ENCODE assay signal across 22 cellular contexts in the genomic region with DNA sequence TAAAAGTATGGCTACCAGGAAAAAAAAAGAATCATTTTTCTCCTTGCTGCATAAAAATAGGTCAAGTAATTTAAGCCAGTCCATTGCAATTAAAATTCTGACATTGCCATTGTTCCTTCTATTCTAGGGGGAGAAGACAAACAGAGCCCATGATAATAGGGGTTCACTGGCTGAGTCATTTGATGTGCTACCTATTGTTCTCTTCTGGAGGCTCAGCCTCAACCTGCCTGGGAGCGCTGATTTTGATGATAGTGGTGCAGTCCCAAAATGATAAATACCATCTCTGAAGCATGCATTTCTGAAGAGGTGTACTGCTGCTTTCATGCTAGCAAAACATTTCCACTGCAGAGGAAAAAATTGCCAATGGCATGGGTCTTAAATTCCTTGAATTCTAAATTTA. TPM values are rescaled to one million over a fixed set of nuclear protein-coding genes. Genes with fewer than 3 reads are reported as not detected.
DNase-seq lines count a peak whose midpoint lies in the region; ATAC-seq, FAIRE-seq and TF ChIP-seq lines count a peak whose summit lies in the region.
"Had no signal": no experiment of that assay in that cellular context is flagged by ENCODE, and none has a peak within 500 bp of the region (broad histone marks: within the 10 kb centered on the region; RNA-seq: fewer than 3 reads in every experiment).

No MANE protein-coding gene starts in this region.

- ATAC-seq in HG03045 (IDR thresholded peaks at IDR 0.05; ENCODE audit: unreplicated experiment) (no peak), HG03159 (IDR thresholded peaks at IDR 0.05; ENCODE audit: unreplicated experiment) (no peak)
- ATAC-seq: left lobe of liver had no signal

- no peak overlapping the region for H3K14ac ChIP-seq in H1 (ENCODE audit: insufficient read length)

- H3K23me2 ChIP-seq in H1 (ENCODE audit: low read depth, low read length) = peaks cover 3% of the 10 kb centered on the region; the same call in 1 of the 2 replicates

- H3K9me3 Mint-ChIP-seq in Caco-2 (ENCODE audit: unreplicated experiment) (no peaks in the 10 kb centered on the region), nephron (no peaks in the 10 kb centered on the region)
- H3K9me3 Mint-ChIP-seq: activated naive CD4-positive, alpha-beta T cell treated with anti-CD3 and anti-CD28 coated beads for 36 hours; activated T-cell treated with anti-CD3 and anti-CD28 coated beads, Interleukin-2, amount 50 U/mL, for 24 hours had no signal

- H3K4me1 Mint-ChIP-seq in Caco-2 (ENCODE audit: low read depth, unreplicated experiment) (peaks cover 22% of the 10 kb centered on the region), nephron (peaks cover 49% of the 10 kb centered on the region)

- H3K27ac ChIP-seq in KMS-11 (peak overlapping the region; percentile 74; the same call in 1 of the 2 replicates), H1 (ENCODE audit: low read depth, low read length) (no peak overlapping the region)
- H3K27ac ChIP-seq: ovary, RWPE1 had no signal

- no peak overlapping the region for H4K91ac ChIP-seq in H1 (replicated peaks; ENCODE audit: insufficient read length, low read length)

- no peak overlapping the region for H2BK120ac ChIP-seq in H1 (replicated peaks; ENCODE audit: low read depth, low read length)

- H2BK15ac ChIP-seq in H1 (ENCODE audit: low read length) = no peak overlapping the region

- TF ChIP-seq POLR2A in H1 (IDR thresholded peaks at IDR 0.05; ENCODE audit: control extremely low read depth in 1 of 2, low read depth in 2 of 2, low read length in 2 of 2) = no peak

- H3K4me3 ChIP-seq in Caco-2 (ENCODE audit: low read depth, low read length) (no peak overlapping the region), KMS-11 (IDR thresholded peaks at IDR 0.05; ENCODE audit: insufficient read depth, low read depth, low read length) (no peak overlapping the region), H1 (ENCODE audit: extremely low read depth in 1 of 4, insufficient read depth in 2 of 4, low read depth in 3 of 4, low read length in 4 of 4) (peak overlapping the region in 2 of 4 experiments; percentile 2 to 96; a peak in 4 of 8 replicates)
- H3K4me3 ChIP-seq: ovary, uterus had no signal

- H2BK5ac ChIP-seq in H1 (ENCODE audit: low read depth, low read length) = 0 out of 2 replicates have a peak overlapping the region, but pooled peaks have one; percentile 48

- no peak for TF ChIP-seq CTCF in Caco-2 (IDR thresholded peaks at IDR 0.05; ENCODE audit: insufficient read depth in 1 of 2, low read depth in 1 of 2, low read length in 1 of 2, severe bottlenecking in 1 of 2, unreplicated experiment in 1 of 2)
- TF ChIP-seq CTCF in KMS-11 (conservative IDR thresholded peaks at IDR 0.05; ENCODE audit: low read depth, low read length) = no peak
- no peak for TF ChIP-seq CTCF in H1 (IDR thresholded peaks at IDR 0.05; ENCODE audit: control extremely low read depth in 1 of 3, insufficient read depth in 1 of 3, low read depth in 1 of 3, low read length in 3 of 3)
- no peak for TF ChIP-seq CTCF in nephron (IDR thresholded peaks at IDR 0.05; ENCODE audit: unreplicated experiment in 3 of 3)

- H3K27me3 ChIP-seq in Caco-2 (replicated peaks; ENCODE audit: control insufficient read depth, insufficient read depth, low read length) (no peaks in the 10 kb centered on the region), KMS-11 (ENCODE audit: insufficient read depth, low read depth) (no peaks in the 10 kb centered on the region), H1 (replicated peaks in 1 of 4; ENCODE audit: control insufficient read depth in 3 of 4, extremely low read depth in 1 of 4, insufficient read depth in 3 of 4, low read length in 3 of 4) (no peaks in the 10 kb centered on the region)
- H3K27me3 ChIP-seq: ovary, uterus had no signal

- peaks cover 37% of the 10 kb centered on the region for H3K36me3 Mint-ChIP-seq in Caco-2 (ENCODE audit: insufficient read depth, unreplicated experiment)
- H3K36me3 Mint-ChIP-seq in nephron (ENCODE audit: low read depth) = peaks cover 32% of the 10 kb centered on the region

- CTCF ChIA-PET in Caco-2 (lab: Charles Lee) = no interaction called here
- CTCF ChIA-PET in H1 (lab: Charles Lee; ENCODE audit: partially characterized antibody) = interaction anchor here (1.6 kb wide), 1 partner anchor 118 kb away, joined by 3 read pairs; no protein-coding TSS in a partner anchor

- no peak overlapping the region for H2AFZ ChIP-seq in KMS-11 (ENCODE audit: low read depth)
- H2AFZ ChIP-seq in H1 (ENCODE audit: low read length) = no peak overlapping the region

- H3K56ac ChIP-seq in H1 (replicated peaks; ENCODE audit: insufficient read length, low read depth, low read length) = no peak overlapping the region

- H3K27ac Mint-ChIP-seq in Caco-2 (ENCODE audit: unreplicated experiment) (no peak overlapping the region), nephron (peak overlapping the region in 2 of 3 experiments; percentile 71 to 94)
- H3K27ac Mint-ChIP-seq: activated naive CD4-positive, alpha-beta T cell treated with anti-CD3 and anti-CD28 coated beads for 36 hours; activated T-cell treated with anti-CD3 and anti-CD28 coated beads, Interleukin-2, amount 50 U/mL, for 24 hours had no signal

- no peaks in the 10 kb centered on the region; the same call in 1 of the 2 replicates for H3K79me1 ChIP-seq in H1 (ENCODE audit: low read depth, low read length)

- DNase-seq in Caco-2 (no peak), H1 (ENCODE audit: low read depth in 1 of 2, low spot score in 2 of 2) (no peak), NCI-H82 (lab: John Stamatoyannopoulos, UW) (no peak), NCI-H2196 treated with DMSO at 0.1 percent for 48 hours (lab: John Stamatoyannopoulos, UW; ENCODE audit: unreplicated experiment) (no peak)
- DNase-seq: activated CD4-positive, alpha-beta T cell treated with anti-CD3 and anti-CD28 coated beads, Interleukin-2, amount 50 U/mL, for 48 hours; activated naive CD4-positive, alpha-beta T cell treated with anti-CD3 and anti-CD28 coated beads for 36 hours; activated T-cell treated with anti-CD3 and anti-CD28 coated beads, Interleukin-2, amount 50 U/mL, for 24 hours; COR-L47; cortex of kidney; foreskin melanocyte; NCI-H226; NK-92 treated with Interleukin-12 subunit alpha and Interleukin-12 subunit beta, amount 100 ng/mL, for 24 hours; ovary; stimulated activated CD4-positive, alpha-beta T cell treated with anti-CD3 and anti-CD28 coated beads, Interleukin-4, amount 100 ng/mL, for 1 hour; uterus had no signal

- 0% methylated on average over 1 of the region's 1 CpG; no CpG with 5 or more reads in 1 of the 2 experiments for WGBS in H1 (ENCODE audit: extremely low coverage in 1 of 2, insufficient coverage in 1 of 2, insufficient read length in 1 of 2, insufficient replicate concordance in 2 of 2, low coverage in 1 of 2, low lambda C conversion rate in 2 of 2, missing lambda C conversion rate in 1 of 2), 2 experiments

- no peak overlapping the region for H2AK5ac ChIP-seq in H1 (ENCODE audit: low read depth, low read length)

- TF ChIP-seq RAD21 in H1 (IDR thresholded peaks at IDR 0.05 in 1 of 2, conservative IDR thresholded peaks at IDR 0.05 in 1 of 2; ENCODE audit: low read depth in 2 of 2, low read length in 2 of 2) = no peak

- H4K20me1 ChIP-seq in KMS-11 (ENCODE audit: insufficient read depth) = peaks cover 7% of the 10 kb centered on the region
- H4K20me1 ChIP-seq in H1 (replicated peaks in 1 of 2; ENCODE audit: control insufficient read depth in 1 of 2, insufficient read depth in 2 of 2, low read length in 2 of 2) = peaks cover 6 to 7% of the 10 kb centered on the region in 2 experiments

- POLR2A ChIA-PET in Caco-2 (lab: Charles Lee) = no interaction called here
- POLR2A ChIA-PET in H1 (lab: Charles Lee; ENCODE audit: partially characterized antibody) = no interaction called here

- H3K18ac ChIP-seq in H1 (ENCODE audit: extremely low read depth, low read length) = no peak overlapping the region; the same call in 1 of the 2 replicates

- H3K4me3 Mint-ChIP-seq in Caco-2 (ENCODE audit: unreplicated experiment) (peak overlapping the region; percentile 48), nephron (no peak overlapping the region)
- H3K4me3 Mint-ChIP-seq: activated T-cell treated with anti-CD3 and anti-CD28 coated beads, Interleukin-2, amount 50 U/mL, for 24 hours had no signal

- H3K27me3 Mint-ChIP-seq in Caco-2 (ENCODE audit: insufficient read depth, unreplicated experiment) = no peaks in the 10 kb centered on the region
- no peaks in the 10 kb centered on the region for H3K27me3 Mint-ChIP-seq in nephron (ENCODE audit: low read depth)
- H3K27me3 Mint-ChIP-seq: activated T-cell treated with anti-CD3 and anti-CD28 coated beads, Interleukin-2, amount 50 U/mL, for 24 hours had no signal

- H3K4me1 ChIP-seq in Caco-2 (peaks cover 45% of the 10 kb centered on the region), KMS-11 (ENCODE audit: low read depth, poor library complexity, severe bottlenecking) (peaks cover 49% of the 10 kb centered on the region), H1 (replicated peaks in 1 of 4; ENCODE audit: control insufficient read depth in 3 of 4, insufficient read depth in 4 of 4, low read length in 3 of 4) (peaks cover 2 to 33% (median 22%) of the 10 kb centered on the region in 4 experiments; a peak in 5 of 7 replicates)

- H3K36me3 ChIP-seq in Caco-2 (ENCODE audit: control insufficient read depth, insufficient read depth, low read length) (peaks cover 3% of the 10 kb centered on the region; the same call in 1 of the 2 replicates), KMS-11 (ENCODE audit: insufficient read depth) (no peaks in the 10 kb centered on the region), H1 (ENCODE audit: control insufficient read depth in 2 of 4, insufficient read depth in 4 of 4, low read length in 3 of 4) (peaks cover 3 to 32% (median 10%) of the 10 kb centered on the region in 4 experiments; a peak in 5 of 8 replicates)
- H3K36me3 ChIP-seq: ovary, uterus had no signal

- TF ChIP-seq EP300 in H1 (IDR thresholded peaks at IDR 0.05; ENCODE audit: borderline replicate concordance in 1 of 2, low read depth in 2 of 2, low read length in 2 of 2) = no peak

- intact Hi-C loops in Caco-2 (cut with micrococcal nuclease; ENCODE audit: unreplicated experiment) = loop anchor here (1.0 to 2.0 kb wide), 3 partner anchors 149 to 628 kb away; no protein-coding TSS in a partner anchor

- H2BK20ac ChIP-seq in H1 (ENCODE audit: low read length) = no peak overlapping the region

- H3K4me2 ChIP-seq in KMS-11 = peak overlapping the region; percentile 72; the same call in 1 of the 2 replicates
- peak overlapping the region; percentile 59 to 92 for H3K4me2 ChIP-seq in H1 (ENCODE audit: insufficient read depth in 1 of 2, low read depth in 2 of 2, low read length in 2 of 2)

- no peak overlapping the region for H4K8ac ChIP-seq in H1 (ENCODE audit: extremely low read depth, insufficient read depth, low read length)

- no peak overlapping the region for H2BK12ac ChIP-seq in H1 (ENCODE audit: low read depth, low read length)

- H3K9ac ChIP-seq in KMS-11 (no peak overlapping the region), H1 (replicated peaks in 1 of 4; ENCODE audit: extremely low read depth in 1 of 4, low read depth in 3 of 4, low read length in 3 of 4) (no peak overlapping the region)

- no peaks in the 10 kb centered on the region for H3K9me3 ChIP-seq in Caco-2
- no peaks in the 10 kb centered on the region for H3K9me3 ChIP-seq in H1 (ENCODE audit: insufficient read depth in 2 of 2, low read depth in 1 of 2, low read length in 1 of 2)
- H3K9me3 ChIP-seq: uterus had no signal

- FAIRE-seq in H1 (lab: Jason Lieb, UNC) = peak; percentile 32
- FAIRE-seq: H54 had no signal

- no peak overlapping the region for H3K4ac ChIP-seq in H1 (replicated peaks; ENCODE audit: insufficient read length, low read depth, low read length)

- peaks cover 30% of the 10 kb centered on the region for H3K79me2 ChIP-seq in KMS-11 (ENCODE audit: insufficient read depth, low read depth)
- H3K79me2 ChIP-seq in H1 (ENCODE audit: control insufficient read depth in 1 of 2, insufficient read depth in 2 of 2, low read length in 2 of 2) = peaks cover 8 to 26% of the 10 kb centered on the region in 2 experiments; a peak in 3 of 4 replicates

- BruUV-seq in Caco-2 (replicated peaks; lab: Mats Ljungman, UMichigan) = no TSS peak

- H4K5ac ChIP-seq in H1 (ENCODE audit: insufficient read length, low read depth, low read length) = peak overlapping the region; percentile 94

- H3K23ac ChIP-seq in H1 (ENCODE audit: insufficient read length) = no peak overlapping the region

RNA-seq across cellular contexts. Expression of a gene that starts 5.8 kb away (rescaled TPM):
- total RNA-seq in Caco-2 (2022) = 78.0 and 78.6 TPM in 2 replicates
- 89.1 and 97.1 TPM in 2 replicates for total RNA-seq in H1 (2021; fragmentation: NEBNext Ultra II Directional; extraction: Animal tissue kit (Norgen Biotek cat#: 25700))
- polyA plus RNA-seq in H1 (2011; rRNA removed) = 115 and 179 TPM in 2 replicates
- 71.8 TPM for polyA plus RNA-seq in H1 (2011; cell fraction: cytosol; rRNA removed)
- 95.8 TPM for polyA plus RNA-seq in H1 (2011; cell fraction: nucleus; rRNA removed)
- 48.9 to 68.3 TPM (median 60.3 TPM) in 4 replicates for polyA plus RNA-seq in H1 (2012, experiment 1 of 2)
- 39.7 TPM for polyA plus RNA-seq in H1 (2012, experiment 2 of 2)
- polyA plus RNA-seq in H1 (2013, experiment 1 of 2) = 42.8 TPM
- 45.1 TPM for polyA plus RNA-seq in H1 (2013, experiment 2 of 2)
- polyA minus RNA-seq in H1 (2011; rRNA and poly(A)+ RNA removed) = 24.7 and 27.3 TPM in 2 replicates
- polyA minus RNA-seq in H1 (2011; cell fraction: cytosol; rRNA and poly(A)+ RNA removed) = 83.5 TPM
- 66.4 TPM for polyA minus RNA-seq in H1 (2011; cell fraction: nucleus; rRNA and poly(A)+ RNA removed)
